1 cellular context compared by ENCODE assay signal in genomic region chr11:128477811-128478210, GRCh38.
A peak's percentile ranks its signal among the peaks of the same experiment; 100 is the strongest.
TF ChIP-seq lines count a peak whose summit lies in the region.

No MANE protein-coding gene starts in this region.

TF ChIP-seq in GM12878, 131 proteins besides CTCF, POLR2A, EP300 and RAD21 (continued from another document):
- TF ChIP-seq RELB (IDR thresholded peaks at IDR 0.05; ENCODE audit: low read depth) (no peak), LARP7 (IDR thresholded peaks at IDR 0.05) (no peak), CHD1 (IDR thresholded peaks at IDR 0.05; ENCODE audit: low read depth, low read length) (no peak), FOXM1 (IDR thresholded peaks at IDR 0.05; ENCODE audit: low read depth, low read length) (no peak), KDM1A (IDR thresholded peaks at IDR 0.05; ENCODE audit: borderline replicate concordance) (no peak), MTA3 (IDR thresholded peaks at IDR 0.05; ENCODE audit: borderline replicate concordance, low read length) (no peak), NFIC (IDR thresholded peaks at IDR 0.05; ENCODE audit: low read depth, low read length) (0 out of 2 replicates have a peak, but pooled peaks have one; percentile 12), ZNF24 (IDR thresholded peaks at IDR 0.05) (no peak), CBFB (IDR thresholded peaks at IDR 0.05; ENCODE audit: low read depth) (no peak), HCFC1 (IDR thresholded peaks at IDR 0.05; ENCODE audit: low read length) (no peak), CBX5 (IDR thresholded peaks at IDR 0.05; ENCODE audit: low read depth) (0 out of 2 replicates have a peak, but pooled peaks have one; percentile 45), HDAC6 (IDR thresholded peaks at IDR 0.05; ENCODE audit: unreplicated experiment) (no peak), POU2F2 (IDR thresholded peaks at IDR 0.05; ENCODE audit: borderline replicate concordance, low read depth, low read length) (peak; percentile 89; the same call in 1 of the 3 replicates), EGR1 (IDR thresholded peaks at IDR 0.05; ENCODE audit: borderline replicate concordance in 1 of 2, low read depth in 2 of 2, low read length in 2 of 2) (no peak), MYC (IDR thresholded peaks at IDR 0.05; ENCODE audit: insufficient read depth, insufficient read length, insufficient replicate concordance, low read length, severe bottlenecking) (no peak)
